ENCODE assay signal across 8 cellular contexts in the genomic region with DNA sequence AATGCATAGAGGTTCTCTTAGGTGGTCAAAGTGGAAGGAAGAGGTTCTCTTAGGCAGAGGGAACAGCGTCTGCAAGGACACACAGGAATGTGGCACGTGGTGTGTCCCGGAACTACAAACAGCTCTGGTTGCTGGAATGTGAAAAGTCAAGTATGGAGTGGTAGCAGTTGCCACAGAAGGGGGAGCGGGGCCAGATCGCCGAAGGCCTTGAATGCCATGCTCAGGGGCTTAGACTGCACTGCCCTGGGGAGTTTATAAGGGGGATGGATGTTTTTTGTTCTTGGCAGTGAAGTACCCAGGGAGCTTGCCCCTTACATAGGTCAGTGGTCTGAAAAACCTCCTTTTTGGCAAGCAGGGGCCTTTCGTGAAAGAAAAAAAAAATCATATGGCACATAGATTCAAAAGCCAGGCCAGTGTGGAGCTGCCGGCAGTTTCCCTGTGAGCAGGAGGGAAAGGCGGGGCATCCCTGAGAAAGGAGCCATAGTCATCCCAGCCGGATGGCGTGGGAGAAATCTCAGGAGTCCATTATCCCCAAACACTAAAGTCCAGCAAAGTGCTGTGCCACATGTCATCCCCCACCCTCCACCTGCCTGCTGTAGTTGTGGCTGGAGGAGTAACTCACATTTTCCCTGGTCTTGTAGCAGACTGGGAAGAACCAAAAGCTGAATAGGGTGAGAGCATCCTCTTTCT. TPM values are rescaled to one million over a fixed set of nuclear protein-coding genes. Genes with fewer than 3 reads are reported as not detected.
DNase-seq lines count a peak whose midpoint lies in the region; ATAC-seq and TF ChIP-seq lines count a peak whose summit lies in the region.

No MANE protein-coding gene starts in this region.

- H3K36me3 Mint-ChIP-seq in nephron progenitor cell (ENCODE audit: low read depth), result no peaks in the 10 kb centered on the region

- no peaks in the 10 kb centered on the region for H3K36me3 ChIP-seq in BLaER1 treated with 17β-estradiol and CSF1 and Interleukin-3, amounts not matched to agents 10 nM and 100 nM
- H3K36me3 ChIP-seq in Karpas-422 (ENCODE audit: insufficient read depth, low read length), result no peaks in the 10 kb centered on the region
- no peaks in the 10 kb centered on the region for H3K36me3 ChIP-seq in duodenal mucosa (ENCODE audit: control insufficient read depth in 1 of 2, insufficient read depth in 2 of 2, low read length in 2 of 2)

- peaks cover 22% of the 10 kb centered on the region for H3K4me1 Mint-ChIP-seq in nephron progenitor cell

- no peak overlapping the region for H3K27ac Mint-ChIP-seq in nephron progenitor cell

- H3K4me3 ChIP-seq in BLaER1 treated with 17β-estradiol and CSF1 and Interleukin-3, amounts not matched to agents 10 nM and 100 nM, result peak overlapping the region; percentile 63 to 80 (median 71); a peak in 12 of 20 replicates
- peak overlapping the region; percentile 67; the same call in 1 of the 2 replicates for H3K4me3 ChIP-seq in Karpas-422 (ENCODE audit: low read length)
- peak overlapping the region; percentile 77 to 83 for H3K4me3 ChIP-seq in duodenal mucosa (ENCODE audit: low read depth in 1 of 2, low read length in 2 of 2)

- peak overlapping the region; percentile 84 to 97 (median 92) for H3K4me2 ChIP-seq in BLaER1 treated with 17β-estradiol and CSF1 and Interleukin-3, amounts not matched to agents 10 nM and 100 nM
- H3K4me2 ChIP-seq in Karpas-422 (ENCODE audit: low read depth, low read length, poor library complexity, severe bottlenecking), result peak overlapping the region; percentile 73

- no peaks in the 10 kb centered on the region for H3K79me2 ChIP-seq in Karpas-422 (ENCODE audit: low read length)

- peak overlapping the region in 4 of 11 experiments; percentile 77 to 86 (median 82); a peak in 4 of 22 replicates for H3K27ac ChIP-seq in BLaER1 treated with 17β-estradiol and CSF1 and Interleukin-3, amounts not matched to agents 10 nM and 100 nM
- H3K27ac ChIP-seq in Karpas-422 (ENCODE audit: low read length) (no peak overlapping the region), duodenal mucosa (ENCODE audit: low read depth, low read length) (no peak overlapping the region)

- no peaks in the 10 kb centered on the region for H3K9me3 Mint-ChIP-seq in nephron progenitor cell

- H3K4me3 Mint-ChIP-seq in nephron progenitor cell, result peak overlapping the region; percentile 35

- TF ChIP-seq CTCF in nephron progenitor cell (IDR thresholded peaks at IDR 0.05), result no peak

- peak overlapping the region in 8 of 11 experiments; percentile 79 to 89 (median 86); a peak in 14 of 22 replicates for H3K9ac ChIP-seq in BLaER1 treated with 17β-estradiol and CSF1 and Interleukin-3, amounts not matched to agents 10 nM and 100 nM
- H3K9ac ChIP-seq in Karpas-422 (ENCODE audit: low read length), result peak overlapping the region; percentile 73; the same call in 1 of the 2 replicates
- H3K9ac ChIP-seq in duodenal mucosa (ENCODE audit: low read depth in 1 of 2, low read length in 2 of 2), result no peak overlapping the region

- H3K9me2 ChIP-seq in Karpas-422 (replicated peaks; ENCODE audit: insufficient read depth, low read length), result no peaks in the 10 kb centered on the region

- ATAC-seq in HG03159 (IDR thresholded peaks at IDR 0.05; ENCODE audit: unreplicated experiment), result no peak
- ATAC-seq in GM21619 (IDR thresholded peaks at IDR 0.05; ENCODE audit: unreplicated experiment), result no peak

- no peaks in the 10 kb centered on the region for H3K9me3 ChIP-seq in BLaER1 treated with 17β-estradiol and CSF1 and Interleukin-3, amounts not matched to agents 10 nM and 100 nM (replicated peaks in 1 of 11)
- H3K9me3 ChIP-seq in Karpas-422 (ENCODE audit: low read length) (no peaks in the 10 kb centered on the region), duodenal mucosa (ENCODE audit: control insufficient read depth in 1 of 2, low read length in 2 of 2) (no peaks in the 10 kb centered on the region)

- H2AFZ ChIP-seq in Karpas-422 (ENCODE audit: low read length), result no peak overlapping the region

- peaks cover 0 to 9% (median 0%) of the 10 kb centered on the region in 11 experiments; a peak in 2 of 22 replicates for H3K27me3 ChIP-seq in BLaER1 treated with 17β-estradiol and CSF1 and Interleukin-3, amounts not matched to agents 10 nM and 100 nM
- H3K27me3 ChIP-seq in Karpas-422 (ENCODE audit: low read length), result no peaks in the 10 kb centered on the region
- no peaks in the 10 kb centered on the region for H3K27me3 ChIP-seq in duodenal mucosa (ENCODE audit: control insufficient read depth in 1 of 2, insufficient read depth in 2 of 2, low read length in 2 of 2)

- H4K20me1 ChIP-seq in BLaER1 treated with 17β-estradiol and CSF1 and Interleukin-3, amounts not matched to agents 10 nM and 100 nM, result peaks cover 0 to 6% (median 0%) of the 10 kb centered on the region in 11 experiments; a peak in 2 of 22 replicates
- H4K20me1 ChIP-seq in Karpas-422 (ENCODE audit: insufficient read depth, low read depth, low read length), result no peaks in the 10 kb centered on the region

- H3K27me3 Mint-ChIP-seq in nephron progenitor cell (ENCODE audit: low read depth, poor library complexity), result peaks cover 16% of the 10 kb centered on the region

- DNase-seq in Karpas-422, result no peak
- no peak for DNase-seq in nephron progenitor cell
- DNase-seq in hippocampal formation (lab: John Stamatoyannopoulos, UW), result no peak
- DNase-seq in stimulated activated CD4-positive, alpha-beta T cell treated with anti-CD3 and anti-CD28 coated beads, Interleukin-1b, Interleukin-23, amount 100 ng/mL, for 48 hours, result no peak

- H3K4me1 ChIP-seq in BLaER1 treated with 17β-estradiol and CSF1 and Interleukin-3, amounts not matched to agents 10 nM and 100 nM, result peaks cover 0 to 33% (median 19%) of the 10 kb centered on the region in 10 experiments; a peak in 15 of 20 replicates
- peaks cover 28% of the 10 kb centered on the region for H3K4me1 ChIP-seq in Karpas-422 (ENCODE audit: low read length)
- peaks cover 15 to 18% of the 10 kb centered on the region in 2 donors for H3K4me1 ChIP-seq in duodenal mucosa (ENCODE audit: control insufficient read depth in 1 of 2, insufficient read depth in 2 of 2, low read length in 2 of 2)

RNA-seq across cellular contexts. Expression of gene GORASP2, which starts 45.4 kb away (rescaled TPM):
- total RNA-seq in Karpas-422 (2014; rRNA removed; shearing (Covaris generic); ENCODE audit: low replicate concordance), result 24.0 and 34.3 TPM in 2 replicates

Comparison
In these comparisons a context has a peak if more than half of its experiments do, and no peak if none do; other contexts are left out.
1. H3K9ac ChIP-seq: peak in BLaER1 treated with 17β-estradiol and CSF1 and Interleukin-3, amounts not matched to agents 10 nM and 100 nM (8 of 11) and Karpas-422 (single experiment); none in duodenal mucosa (0 of 2).
2. Peak in every context shown above with its lines, with median percentiles within 50 percentile points of each other: H3K4me3 ChIP-seq.